33 cellular contexts compared by ENCODE assay signal in genomic region chr11:66448523-66448922, GRCh38. TPM values are rescaled to one million over a fixed set of nuclear protein-coding genes. Genes with fewer than 3 reads are reported as not detected.
"Had no signal": no experiment of that assay in that cellular context is flagged by ENCODE, and none has a peak within 500 bp of the region (broad histone marks: within the 10 kb centered on the region; RNA-seq: fewer than 3 reads in every experiment).

No MANE protein-coding gene starts in this region.

- H3K27me3 ChIP-seq: esophagus muscularis mucosa, gastroesophageal sphincter, heart left ventricle, hepatocyte, ovary, thyroid gland, vagina had no signal

- ATAC-seq: foreskin keratinocyte; gastroesophageal sphincter; heart left ventricle; left lobe of liver; natural killer cell; sciatic nerve; stimulated activated naive CD8-positive, alpha-beta T cell treated with anti-CD3 and anti-CD28 coated beads, Interleukin-15, amount 100 ng/mL, for 72 hours had no signal

- H3K27ac Mint-ChIP-seq: memory B cell; natural killer cell; stimulated activated naive CD8-positive, alpha-beta T cell treated with anti-CD3 and anti-CD28 coated beads, Interleukin-15, amount 100 ng/mL, for 72 hours had no signal

- H3K27ac ChIP-seq: esophagus muscularis mucosa, foreskin keratinocyte, gastroesophageal sphincter, heart left ventricle, hepatocyte, ovary, thyroid gland, vagina had no signal

- H3K4me3 ChIP-seq: esophagus muscularis mucosa, gastroesophageal sphincter, heart left ventricle, hepatocyte, lung, ovary, smooth muscle cell, thyroid gland, vagina had no signal

- H3K36me3 ChIP-seq: esophagus muscularis mucosa, gastroesophageal sphincter, heart left ventricle, ovary, thyroid gland, vagina had no signal

- FAIRE-seq: endothelial cell of umbilical vein, kidney had no signal

- H3K4me3 Mint-ChIP-seq: memory B cell; natural killer cell; stimulated activated naive CD8-positive, alpha-beta T cell treated with anti-CD3 and anti-CD28 coated beads, Interleukin-15, amount 100 ng/mL, for 72 hours had no signal

- H3K36me3 Mint-ChIP-seq: natural killer cell had no signal

- H3K4me1 ChIP-seq: esophagus muscularis mucosa, foreskin keratinocyte, gastroesophageal sphincter, thyroid gland, vagina had no signal

- H3K4me1 Mint-ChIP-seq: memory B cell, natural killer cell had no signal

- DNase-seq: dermis blood vessel endothelial cell; effector memory CD4-positive, alpha-beta T cell; foreskin keratinocyte; heart left ventricle; kidney; natural killer cell; occipital lobe; ovary; posterior cingulate gyrus; stimulated activated CD4-positive, alpha-beta T cell treated with anti-CD3 and anti-CD28 coated beads, Interleukin-12 subunit alpha, Interleukin-12 subunit beta, amount 100 ng/mL, for 4 hours; stimulated activated CD4-positive, alpha-beta T cell treated with anti-CD3 and anti-CD28 coated beads, Interleukin-1b, Interleukin-23, amount 100 ng/mL, for 48 hours; stimulated activated CD4-positive, alpha-beta T cell treated with anti-CD3 and anti-CD28 coated beads, Interleukin-4, amount 100 ng/mL, for 1 hour; stimulated activated CD8-positive, alpha-beta memory T cell treated with anti-CD3 and anti-CD28 coated beads, Interleukin-4, amount 100 ng/mL, for 48 hours; stimulated activated naive CD4-positive, alpha-beta T cell; stimulated activated naive CD8-positive, alpha-beta T cell treated with anti-CD3 and anti-CD28 coated beads, Interleukin-15, amount 100 ng/mL, for 72 hours; thyroid gland; trophoblast cell had no signal

- H3K9me3 ChIP-seq: ovary, thyroid gland, vagina had no signal

RNA-seq across cellular contexts. Expression of gene NPAS4, which starts 27.7 kb away (rescaled TPM):
- total RNA-seq: dermis blood vessel endothelial cell, endothelial cell of umbilical vein, epithelial cell of proximal tubule, fibroblast of lung, foreskin keratinocyte, hepatocyte, left lobe of liver, liver, mononuclear cell, natural killer cell, pulmonary artery endothelial cell, sciatic nerve, subcutaneous adipose tissue, thyroid gland, vagina had no signal
- polyA plus RNA-seq: endothelial cell of umbilical vein, foreskin keratinocyte had no signal
